In genomic region chr7:29146888-29147609, GRCh38 we compare ENCODE assay signal across 9 cellular contexts.
DNase-seq lines count a peak whose midpoint lies in the region; ATAC-seq and TF ChIP-seq lines count a peak whose summit lies in the region.
"Had no signal": no experiment of that assay in that cellular context is flagged by ENCODE, and none has a peak within 500 bp of the region (broad histone marks: within the 10 kb centered on the region; RNA-seq: fewer than 3 reads in every experiment).

No MANE protein-coding gene starts in this region.

- intact Hi-C loops in dendritic cell treated with granulocyte-macrophage colony-stimulating factor and Interleukin-4, amounts not matched to agents 40 ng/mL and 50 ng/mL, for 4 days (cut with micrococcal nuclease): loop anchor here (5.0 kb wide), 2 partner anchors 35 to 45 kb away; partner anchors contain the start of gene CHN2

- peak overlapping the region; percentile 98 for H3K4me3 Mint-ChIP-seq in dendritic cell treated with granulocyte-macrophage colony-stimulating factor and Interleukin-4, amounts not matched to agents 40 ng/mL and 50 ng/mL, for 4 days

- H3K27ac Mint-ChIP-seq in dendritic cell treated with granulocyte-macrophage colony-stimulating factor and Interleukin-4, amounts not matched to agents 40 ng/mL and 50 ng/mL, for 4 days: peak overlapping the region; percentile 93

- no peaks in the 10 kb centered on the region for H3K9me3 Mint-ChIP-seq in dendritic cell treated with granulocyte-macrophage colony-stimulating factor and Interleukin-4, amounts not matched to agents 40 ng/mL and 50 ng/mL, for 4 days

- peaks cover 45% of the 10 kb centered on the region for H3K36me3 Mint-ChIP-seq in dendritic cell treated with granulocyte-macrophage colony-stimulating factor and Interleukin-4, amounts not matched to agents 40 ng/mL and 50 ng/mL, for 4 days (ENCODE audit: low read depth)

- H3K36me3 ChIP-seq in muscle layer of colon (ENCODE audit: insufficient read depth, low read length): no peaks in the 10 kb centered on the region

- H3K4me1 ChIP-seq in muscle layer of colon (ENCODE audit: insufficient read depth, low read length): no peaks in the 10 kb centered on the region

- H3K27me3 ChIP-seq in muscle layer of colon (ENCODE audit: control insufficient read depth in 1 of 2, insufficient read depth in 2 of 2, low read length in 2 of 2): peaks cover 0 to 11% of the 10 kb centered on the region in 2 donors

- peak; percentile 36 for DNase-seq in NCI-H146 treated with DMSO at 0.1 percent for 48 hours (lab: John Stamatoyannopoulos, UW; ENCODE audit: unreplicated experiment)
- DNase-seq in NK-92 treated with Interleukin-12 subunit alpha and Interleukin-12 subunit beta, amount 100 ng/mL, for 24 hours (lab: John Stamatoyannopoulos, UW): no peak
- DNase-seq: stimulated activated CD4-positive, alpha-beta T cell treated with anti-CD3 and anti-CD28 coated beads, Interleukin-4, amount 100 ng/mL, for 1 hour had no signal

- peak overlapping the region; percentile 25 to 62 for H3K4me3 ChIP-seq in muscle layer of colon (ENCODE audit: low read depth in 1 of 2, low read length in 2 of 2)

- peaks cover 66% of the 10 kb centered on the region for H3K4me1 Mint-ChIP-seq in dendritic cell treated with granulocyte-macrophage colony-stimulating factor and Interleukin-4, amounts not matched to agents 40 ng/mL and 50 ng/mL, for 4 days (ENCODE audit: low read depth)

- H3K27me3 Mint-ChIP-seq in dendritic cell treated with granulocyte-macrophage colony-stimulating factor and Interleukin-4, amounts not matched to agents 40 ng/mL and 50 ng/mL, for 4 days: no peaks in the 10 kb centered on the region

- no peaks in the 10 kb centered on the region for H3K9me3 ChIP-seq in muscle layer of colon (ENCODE audit: low read length)

- no peak for ATAC-seq in GM21576 (IDR thresholded peaks at IDR 0.05; ENCODE audit: unreplicated experiment)
- ATAC-seq in HG02759 (IDR thresholded peaks at IDR 0.05; ENCODE audit: unreplicated experiment): no peak
- ATAC-seq in HG02623 (IDR thresholded peaks at IDR 0.05; ENCODE audit: unreplicated experiment): no peak

- no peak overlapping the region for H3K27ac ChIP-seq in C4-2B
- H3K27ac ChIP-seq in muscle layer of colon (ENCODE audit: low read depth, low read length): peak overlapping the region; percentile 24

- peak; percentile 32 for TF ChIP-seq CTCF in C4-2B (conservative IDR thresholded peaks at IDR 0.05)

- no peak overlapping the region for H3K9ac ChIP-seq in muscle layer of colon (ENCODE audit: low read length)
